Comparison of ENCODE assay signal across 10 cellular contexts in genomic region chr2:191166111-191166755, GRCh38. TPM values are rescaled to one million over a fixed set of nuclear protein-coding genes. Genes with fewer than 3 reads are reported as not detected.
A peak's percentile ranks its signal among the peaks of the same experiment; 100 is the strongest.
DNase-seq lines count a peak whose midpoint lies in the region; ATAC-seq lines count a peak whose summit lies in the region.
"Had no signal": no experiment of that assay in that cellular context is flagged by ENCODE, and none has a peak within 500 bp of the region (broad histone marks: within the 10 kb centered on the region; RNA-seq: fewer than 3 reads in every experiment).

No MANE protein-coding gene starts in this region.

- H3K27me3 ChIP-seq in aorta (ENCODE audit: control insufficient read depth in 1 of 2, insufficient read depth in 2 of 2, low read length in 1 of 2): no peaks in the 10 kb centered on the region

- H3K4me3 Mint-ChIP-seq in activated CD4-positive, alpha-beta T cell treated with anti-CD3 and anti-CD28 coated beads, Interleukin-2, amount 10 ng/mL, durations not matched to agents 24 days and 14 days: no peak overlapping the region
- no peak overlapping the region for H3K4me3 Mint-ChIP-seq in activated CD4-positive, alpha-beta T cell treated with anti-CD3 and anti-CD28 coated beads, Interleukin-2, amount 10 ng/mL, durations not matched to agents 7 days and 5 days

- no peak overlapping the region for H3K27ac Mint-ChIP-seq in activated CD4-positive, alpha-beta T cell treated with anti-CD3 and anti-CD28 coated beads, Interleukin-2, amount 10 ng/mL, durations not matched to agents 24 days and 14 days
- no peak overlapping the region for H3K27ac Mint-ChIP-seq in activated CD4-positive, alpha-beta T cell treated with anti-CD3 and anti-CD28 coated beads, Interleukin-2, amount 10 ng/mL, durations not matched to agents 7 days and 5 days

- peak; percentile 47 for DNase-seq in activated CD4-positive, alpha-beta T cell treated with anti-CD3 and anti-CD28 coated beads, Interleukin-2, amount 10 ng/mL, durations not matched to agents 24 days and 14 days
- DNase-seq in activated CD4-positive, alpha-beta T cell treated with anti-CD3 and anti-CD28 coated beads, Interleukin-2, amount 10 ng/mL, durations not matched to agents 7 days and 5 days: no peak
- DNase-seq in brain pericyte (ENCODE audit: low read depth, low spot score): peak; percentile 56
- no peak for DNase-seq in left lobe of liver (ENCODE audit: low spot score)
- DNase-seq in aorta: no peak
- DNase-seq in effector CD8-positive, alpha-beta T cell (lab: John Stamatoyannopoulos, UW): no peak
- DNase-seq in activated effector memory CD4-positive, alpha-beta T cell treated with Interleukin-2 at 50 U/mL for 16 hours: no peak
- DNase-seq: AML-193, NCI-H524 treated with DMSO at 0.1 percent for 48 hours had no signal

- no peak overlapping the region for H3K27ac ChIP-seq in aorta (ENCODE audit: low read depth in 1 of 2, low read length in 2 of 2)

- H3K36me3 Mint-ChIP-seq in activated CD4-positive, alpha-beta T cell treated with anti-CD3 and anti-CD28 coated beads, Interleukin-2, amount 10 ng/mL, durations not matched to agents 24 days and 14 days (ENCODE audit: low read depth): no peaks in the 10 kb centered on the region
- no peaks in the 10 kb centered on the region for H3K36me3 Mint-ChIP-seq in activated CD4-positive, alpha-beta T cell treated with anti-CD3 and anti-CD28 coated beads, Interleukin-2, amount 10 ng/mL, durations not matched to agents 7 days and 5 days (ENCODE audit: low read depth)

- peaks cover 9% of the 10 kb centered on the region for H3K27me3 Mint-ChIP-seq in activated CD4-positive, alpha-beta T cell treated with anti-CD3 and anti-CD28 coated beads, Interleukin-2, amount 10 ng/mL, durations not matched to agents 24 days and 14 days
- peaks cover 10% of the 10 kb centered on the region for H3K27me3 Mint-ChIP-seq in activated CD4-positive, alpha-beta T cell treated with anti-CD3 and anti-CD28 coated beads, Interleukin-2, amount 10 ng/mL, durations not matched to agents 7 days and 5 days

- CTCF ChIA-PET in activated CD4-positive, alpha-beta T cell treated with anti-CD3 and anti-CD28 coated beads, Interleukin-2, amount 10 ng/mL, durations not matched to agents 7 days and 5 days (lab: Charles Lee): interaction anchor here (0.9 to 11.1 kb wide), 5 partner anchors 11 to 355 kb away, joined by 3 to 69 read pairs (median 3); no protein-coding TSS in a partner anchor

- no peak overlapping the region for H3K4me3 ChIP-seq in aorta (ENCODE audit: low read length in 2 of 2)

- intact Hi-C loops in activated CD4-positive, alpha-beta T cell treated with anti-CD3 and anti-CD28 coated beads, Interleukin-2, amount 10 ng/mL, durations not matched to agents 24 days and 14 days (cut with micrococcal nuclease): loop anchor here (5.0 kb wide), 1 partner anchor 201 kb away; no protein-coding TSS in a partner anchor
- intact Hi-C loops in aorta (cut with DNase I): loop anchor here (2.0 to 5.0 kb wide), 3 partner anchors 335 to 356 kb away; no protein-coding TSS in a partner anchor

- ATAC-seq in left lobe of liver: peak; percentile 80
- ATAC-seq in aorta (ENCODE audit: low FRiP score): peak; percentile 73
- no peak for ATAC-seq in GM19452 (IDR thresholded peaks at IDR 0.05; ENCODE audit: unreplicated experiment)

- WGBS in aorta, 2 donors: 17 to 21% methylated on average over 4 of the region's 4 CpGs

- H3K4me1 Mint-ChIP-seq in activated CD4-positive, alpha-beta T cell treated with anti-CD3 and anti-CD28 coated beads, Interleukin-2, amount 10 ng/mL, durations not matched to agents 24 days and 14 days: peaks cover 26% of the 10 kb centered on the region
- H3K4me1 Mint-ChIP-seq in activated CD4-positive, alpha-beta T cell treated with anti-CD3 and anti-CD28 coated beads, Interleukin-2, amount 10 ng/mL, durations not matched to agents 7 days and 5 days: peaks cover 18% of the 10 kb centered on the region

- H3K4me1 ChIP-seq in aorta (ENCODE audit: control insufficient read depth in 1 of 2, insufficient read depth in 2 of 2, low read length in 2 of 2): peaks cover 4 to 11% of the 10 kb centered on the region in 2 donors

- no peaks in the 10 kb centered on the region for H3K9me3 Mint-ChIP-seq in activated CD4-positive, alpha-beta T cell treated with anti-CD3 and anti-CD28 coated beads, Interleukin-2, amount 10 ng/mL, durations not matched to agents 24 days and 14 days
- H3K9me3 Mint-ChIP-seq in activated CD4-positive, alpha-beta T cell treated with anti-CD3 and anti-CD28 coated beads, Interleukin-2, amount 10 ng/mL, durations not matched to agents 7 days and 5 days: no peaks in the 10 kb centered on the region

- no peaks in the 10 kb centered on the region for H3K9me3 ChIP-seq in aorta (ENCODE audit: control insufficient read depth, low read length)

- H3K36me3 ChIP-seq in aorta (ENCODE audit: control insufficient read depth in 1 of 2, insufficient read depth in 2 of 2, low read length in 1 of 2): no peaks in the 10 kb centered on the region

- POLR2A ChIA-PET in activated CD4-positive, alpha-beta T cell treated with anti-CD3 and anti-CD28 coated beads, Interleukin-2, amount 10 ng/mL, durations not matched to agents 7 days and 5 days (lab: Charles Lee): no interaction called here

RNA-seq across cellular contexts. Expression of gene STAT4, which starts 15.4 kb away (rescaled TPM):
- 47.9 and 50.8 TPM in 2 replicates for total RNA-seq in activated CD4-positive, alpha-beta T cell treated with anti-CD3 and anti-CD28 coated beads, Interleukin-2, amount 10 ng/mL, durations not matched to agents 24 days and 14 days
- total RNA-seq in activated CD4-positive, alpha-beta T cell treated with anti-CD3 and anti-CD28 coated beads, Interleukin-2, amount 10 ng/mL, durations not matched to agents 7 days and 5 days: 10 to 100 TPM; 72.6 to 84.4 TPM
- total RNA-seq in left lobe of liver: 0.98 TPM
- 1 to 10 TPM; 3.8 to 7.7 TPM for total RNA-seq in aorta
- polyA plus RNA-seq in aorta: 1 to 10 TPM; 1.1 to 2.2 TPM

Comparison
In these comparisons a context has a peak if more than half of its experiments do, and no peak if none do; other contexts are left out.
1. DNase-seq: peak in activated CD4-positive, alpha-beta T cell treated with anti-CD3 and anti-CD28 coated beads, Interleukin-2, amount 10 ng/mL, durations not matched to agents 24 days and 14 days (single experiment) and brain pericyte (single experiment); none in activated CD4-positive, alpha-beta T cell treated with anti-CD3 and anti-CD28 coated beads, Interleukin-2, amount 10 ng/mL, durations not matched to agents 7 days and 5 days (single experiment), left lobe of liver (single experiment), aorta (0 of 2), effector CD8-positive, alpha-beta T cell (single experiment) and activated effector memory CD4-positive, alpha-beta T cell treated with Interleukin-2 at 50 U/mL for 16 hours (single experiment).